9 cellular contexts compared by ENCODE assay signal in the genomic region with DNA sequence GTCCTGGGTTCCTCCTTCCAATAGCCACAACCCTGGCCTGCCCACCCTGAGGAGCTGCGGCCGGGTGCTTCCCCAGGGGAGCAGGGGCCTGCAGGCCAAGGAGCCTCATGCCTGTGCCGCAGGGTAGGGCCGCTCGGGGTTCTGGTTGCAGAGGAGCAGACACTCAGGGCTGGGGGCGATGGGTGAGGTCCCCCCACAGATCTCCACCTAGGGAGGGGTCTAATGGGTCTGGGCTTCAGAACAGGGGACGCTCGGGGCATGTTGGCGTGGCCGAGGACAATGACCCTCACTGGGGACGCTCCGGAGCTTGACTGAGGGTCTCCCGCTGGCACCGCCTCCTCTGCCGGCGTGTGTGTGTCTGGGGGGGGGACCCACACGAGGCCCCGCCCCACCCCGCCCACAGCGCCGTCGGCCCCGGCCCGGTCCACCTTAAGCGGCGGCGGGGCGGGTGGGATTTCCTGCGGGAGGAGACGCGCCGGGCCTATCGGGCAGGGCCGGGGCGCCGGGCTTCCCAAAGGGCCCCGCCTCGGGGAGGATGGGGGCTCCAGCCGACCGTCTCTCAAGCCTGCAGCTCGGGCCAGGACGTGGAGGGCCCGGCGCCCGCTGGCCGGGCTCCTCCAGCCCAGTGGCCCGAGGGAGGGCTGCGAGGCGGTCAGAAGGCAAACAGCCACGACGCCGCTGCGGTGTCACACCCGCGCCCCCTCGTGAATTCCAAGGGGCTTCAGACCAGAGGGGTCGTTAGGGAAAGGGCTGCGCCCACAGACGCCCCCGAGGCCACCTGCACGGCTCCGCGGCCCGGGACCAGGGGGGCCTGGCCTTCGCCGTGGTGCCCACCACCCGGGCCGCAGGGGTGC. TPM values are rescaled to one million over a fixed set of nuclear protein-coding genes. Genes with fewer than 3 reads are reported as not detected.
DNase-seq lines count a peak whose midpoint lies in the region; ATAC-seq, FAIRE-seq and TF ChIP-seq lines count a peak whose summit lies in the region.
"Had no signal": no experiment of that assay in that cellular context is flagged by ENCODE, and none has a peak within 500 bp of the region (broad histone marks: within the 10 kb centered on the region; RNA-seq: fewer than 3 reads in every experiment).

No MANE protein-coding gene starts in this region.

- no peak overlapping the region for H3K27ac Mint-ChIP-seq in CD14-positive monocyte

- peaks cover 4 to 36% of the 10 kb centered on the region in 2 donors for H3K4me1 ChIP-seq in kidney (ENCODE audit: control insufficient read depth in 1 of 2, insufficient read depth in 1 of 2, low read depth in 1 of 2, low read length in 2 of 2)

- H3K9me3 ChIP-seq in KOPT-K1 (ENCODE audit: insufficient read depth, low read length, poor library complexity, severe bottlenecking) (no peaks in the 10 kb centered on the region), kidney (ENCODE audit: control insufficient read depth in 1 of 2, low read length in 2 of 2) (no peaks in the 10 kb centered on the region)

- intact Hi-C loops in CD14-positive monocyte (cut with micrococcal nuclease) (no loop called here), kidney (cut with DNase I) (no loop called here)

- H3K36me3 ChIP-seq in KOPT-K1 (ENCODE audit: insufficient read depth, low read length): peaks cover 30% of the 10 kb centered on the region
- H3K36me3 ChIP-seq in kidney (ENCODE audit: control insufficient read depth in 1 of 2, insufficient read depth in 2 of 2, low read length in 2 of 2): peaks cover 4 to 8% of the 10 kb centered on the region in 2 donors

- peaks cover 16 to 25% of the 10 kb centered on the region in 2 donors for H3K36me3 Mint-ChIP-seq in CD14-positive monocyte

- peak overlapping the region; percentile 73 to 76 for H3K4me3 Mint-ChIP-seq in CD14-positive monocyte

- peaks cover 21% of the 10 kb centered on the region for H3K4me1 Mint-ChIP-seq in CD14-positive monocyte

- H3K27ac ChIP-seq in KOPT-K1 (ENCODE audit: low read depth, low read length, poor library complexity, severe bottlenecking): peak overlapping the region; percentile 72
- H3K27ac ChIP-seq in kidney (ENCODE audit: low read depth in 2 of 2, low read length in 2 of 2): peak overlapping the region; percentile 83 to 86

- ATAC-seq in GM19467 (IDR thresholded peaks at IDR 0.05; ENCODE audit: unreplicated experiment): peak; percentile 38
- no peak for ATAC-seq in HG03196 (IDR thresholded peaks at IDR 0.05; ENCODE audit: unreplicated experiment)

- TF ChIP-seq CTCF in CD14-positive monocyte (IDR thresholded peaks at IDR 0.05): no peak
- no peak for TF ChIP-seq CTCF in kidney (IDR thresholded peaks at IDR 0.05; ENCODE audit: borderline replicate concordance, extremely low read depth, insufficient read depth)

- peak overlapping the region; percentile 64 to 67 for H3K4me3 ChIP-seq in kidney (ENCODE audit: low read length in 2 of 2)

- H3K9ac ChIP-seq in kidney (ENCODE audit: low read length in 2 of 2): peak overlapping the region; percentile 78 to 85

- DNase-seq in CD14-positive monocyte (ENCODE audit: low spot score) (no peak), cerebellar cortex (ENCODE audit: low spot score) (peak; percentile 84), kidney (peak; percentile 94)
- peak; percentile 69 for DNase-seq in activated CD4-positive, CD25-positive, alpha-beta regulatory T cell treated with anti-CD3 and anti-CD28 coated beads, Interleukin-2, amount 50 U/mL, for 72 hours
- DNase-seq in stimulated activated CD4-positive, alpha-beta T cell treated with anti-CD3 and anti-CD28 coated beads, Interleukin-12 subunit alpha, Interleukin-12 subunit beta, amount 100 ng/mL, for 24 hours (ENCODE audit: low read depth in 2 of 2): peak; percentile 69 to 72

- no peak for FAIRE-seq in kidney (lab: Jason Lieb, UNC)
- FAIRE-seq: TTC549 had no signal

- no peaks in the 10 kb centered on the region for H3K9me3 Mint-ChIP-seq in CD14-positive monocyte

- H3K27me3 Mint-ChIP-seq in CD14-positive monocyte (ENCODE audit: low read depth in 3 of 3): no peaks in the 10 kb centered on the region

RNA-seq across cellular contexts. Expression of gene ZDHHC8, which starts 0.6 kb away (rescaled TPM):
- polyA plus RNA-seq in CD14-positive monocyte (1 to 10 TPM in 1 of 2 donors, under 1 TPM in 1; 0.73 to 1.1 TPM), kidney (ENCODE audit: insufficient read depth, low read depth, low replicate concordance) (18.8 TPM)
- total RNA-seq in kidney: 57.1 TPM

RNA-seq across cellular contexts. Expression of gene TRMT2A, which starts 13.9 kb away (rescaled TPM):
- polyA plus RNA-seq in CD14-positive monocyte (10 to 100 TPM; 20.1 to 23.5 TPM), kidney (ENCODE audit: insufficient read depth, low read depth, low replicate concordance) (37.3 TPM)
- total RNA-seq in kidney: 50.0 TPM

RNA-seq across cellular contexts. Expression of gene RANBP1, which starts 15.1 kb away (rescaled TPM):
- 10 to 100 TPM; 45.0 to 47.4 TPM for polyA plus RNA-seq in CD14-positive monocyte
- total RNA-seq in kidney: 67.2 TPM
- polyA plus RNA-seq in kidney (ENCODE audit: insufficient read depth, low read depth, low replicate concordance): 80.5 TPM

RNA-seq across cellular contexts. Expression of gene CCDC188, which starts 19.9 kb away (rescaled TPM):
- not detected for polyA plus RNA-seq in CD14-positive monocyte
- 2.8 TPM for total RNA-seq in kidney
- 0.54 TPM for polyA plus RNA-seq in kidney (ENCODE audit: insufficient read depth, low read depth, low replicate concordance)

RNA-seq across cellular contexts. Expression of gene DGCR8, which starts 50.9 kb away (rescaled TPM):
- polyA plus RNA-seq in CD14-positive monocyte (1 to 10 TPM; 1.2 to 1.4 TPM), kidney (ENCODE audit: insufficient read depth, low read depth, low replicate concordance) (12.2 TPM)
- 40.1 TPM for total RNA-seq in kidney
